In the genomic region with DNA sequence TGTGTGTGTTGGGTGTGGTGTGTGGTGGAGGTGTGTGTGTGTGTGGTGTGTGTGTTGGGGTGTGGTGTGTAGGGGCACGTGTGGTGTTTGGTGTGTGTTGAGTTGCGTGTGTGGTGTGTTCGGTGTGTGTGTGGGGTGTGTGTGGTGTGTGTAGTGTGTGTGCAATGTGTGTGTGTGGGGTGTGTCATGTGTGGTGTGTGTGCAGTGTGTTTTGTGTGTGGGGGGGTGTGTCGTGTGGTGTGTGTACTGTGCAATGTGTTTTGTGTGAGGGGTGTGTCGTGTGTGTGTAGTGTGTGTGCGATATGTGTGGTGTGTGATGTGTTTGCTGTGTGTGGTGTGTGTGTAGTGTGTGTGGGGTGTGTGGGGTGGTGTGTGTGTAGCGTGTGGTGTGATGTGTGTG, we compare ENCODE assay signal across 25 cellular contexts. TPM values are rescaled to one million over a fixed set of nuclear protein-coding genes. Genes with fewer than 3 reads are reported as not detected.
DNase-seq lines count a peak whose midpoint lies in the region; ATAC-seq and TF ChIP-seq lines count a peak whose summit lies in the region.
"Had no signal": no experiment of that assay in that cellular context is flagged by ENCODE, and none has a peak within 500 bp of the region (broad histone marks: within the 10 kb centered on the region; RNA-seq: fewer than 3 reads in every experiment).

No MANE protein-coding gene starts in this region.

- intact Hi-C loops in right cardiac atrium (cut with DNase I), result no loop called here
- intact Hi-C loops in left cardiac atrium (cut with DNase I), result no loop called here
- intact Hi-C loops in activated T-helper 1 cell treated with anti-CD3 and anti-CD28 coated beads, Interleukin-12 subunit alpha, Interleukin-12 subunit beta, Interleukin-2, Interleukin-4 antibody, amounts not matched to agents 30 ng/mL and 10 ng/mL and 1 ng/mL, durations not matched to agents 14 hours and 24 hours and 36 hours (cut with micrococcal nuclease), result no loop called here

- H3K27ac ChIP-seq in right cardiac atrium (ENCODE audit: low read length), result no peak overlapping the region
- H3K27ac ChIP-seq in thymus (ENCODE audit: low read depth), result peak overlapping the region; percentile 26
- H3K27ac ChIP-seq: psoas muscle had no signal

- no peak for TF ChIP-seq POLR2A in erythroblast (IDR thresholded peaks at IDR 0.05; ENCODE audit: low read length)

- H3K4me1 ChIP-seq in right cardiac atrium (ENCODE audit: control insufficient read depth, insufficient read depth, low read length) (no peaks in the 10 kb centered on the region), thymus (ENCODE audit: control insufficient read depth, insufficient read depth, low read length) (peaks cover 76% of the 10 kb centered on the region)

- H3K27me3 ChIP-seq in right cardiac atrium (ENCODE audit: control insufficient read depth, insufficient read depth) (no peaks in the 10 kb centered on the region), thymus (ENCODE audit: control insufficient read depth, insufficient read depth) (no peaks in the 10 kb centered on the region)
- H3K27me3 ChIP-seq: BE2C had no signal

- ATAC-seq in right cardiac atrium (no peak), left cardiac atrium (no peak), GM19455 (IDR thresholded peaks at IDR 0.05; ENCODE audit: unreplicated experiment) (no peak)
- ATAC-seq: psoas muscle, SK-N-SH treated with all-trans-retinoic acid at 6 μM for 48 hours had no signal

- H3K36me3 Mint-ChIP-seq in activated T-helper 1 cell treated with anti-CD3 and anti-CD28 coated beads, Interleukin-12 subunit alpha, Interleukin-12 subunit beta, Interleukin-2, Interleukin-4 antibody, amounts not matched to agents 30 ng/mL and 10 ng/mL and 1 ng/mL, durations not matched to agents 14 hours and 24 hours and 36 hours (ENCODE audit: low read depth), result peaks cover 20% of the 10 kb centered on the region

- peaks cover 47% of the 10 kb centered on the region for H3K36me3 ChIP-seq in thymus (ENCODE audit: control insufficient read depth, insufficient read depth)

- peak in 2 of 3 donors; percentile 0 to 30 for DNase-seq in right cardiac atrium
- no peak for DNase-seq in left cardiac atrium
- DNase-seq in activated T-helper 1 cell treated with anti-CD3 and anti-CD28 coated beads, Interleukin-12 subunit alpha, Interleukin-12 subunit beta, Interleukin-2, Interleukin-4 antibody, amounts not matched to agents 30 ng/mL and 10 ng/mL and 1 ng/mL, durations not matched to agents 14 hours and 24 hours and 36 hours (ENCODE audit: low spot score), result no peak
- DNase-seq in erythroblast (lab: John Stamatoyannopoulos, UW), result peak; percentile 20 to 34
- DNase-seq in kidney tubule cell (ENCODE audit: low spot score), result no peak
- DNase-seq in OCI-M1 (lab: John Stamatoyannopoulos, UW), result no peak
- DNase-seq: activated CD4-positive, alpha-beta T cell treated with anti-CD3 and anti-CD28 coated beads, Interleukin-2, amount 10 ng/mL, durations not matched to agents 24 days and 14 days; amniotic stem cell; BE2C; cortex of kidney; endodermal cell; GF-D8; GOT3; kidney; NCI-H1105 treated with DMSO at 0.1 percent for 48 hours; NCI-H2029; NCI-H345; NCI-H774; substantia nigra had no signal

- H3K4me3 ChIP-seq in right cardiac atrium (ENCODE audit: low read length) (no peak overlapping the region), thymus (ENCODE audit: low read length) (no peak overlapping the region)
- H3K4me3 ChIP-seq: lung, psoas muscle had no signal

- H3K4me3 Mint-ChIP-seq in activated T-helper 1 cell treated with anti-CD3 and anti-CD28 coated beads, Interleukin-12 subunit alpha, Interleukin-12 subunit beta, Interleukin-2, Interleukin-4 antibody, amounts not matched to agents 30 ng/mL and 10 ng/mL and 1 ng/mL, durations not matched to agents 14 hours and 24 hours and 36 hours, result no peak overlapping the region
- H3K4me3 Mint-ChIP-seq: activated CD4-positive, alpha-beta T cell treated with anti-CD3 and anti-CD28 coated beads, Interleukin-2, amount 10 ng/mL, durations not matched to agents 24 days and 14 days; endodermal cell had no signal

- H3K27ac Mint-ChIP-seq in activated T-helper 1 cell treated with anti-CD3 and anti-CD28 coated beads, Interleukin-12 subunit alpha, Interleukin-12 subunit beta, Interleukin-2, Interleukin-4 antibody, amounts not matched to agents 30 ng/mL and 10 ng/mL and 1 ng/mL, durations not matched to agents 14 hours and 24 hours and 36 hours, result peak overlapping the region; percentile 6
- H3K27ac Mint-ChIP-seq: activated CD4-positive, alpha-beta T cell treated with anti-CD3 and anti-CD28 coated beads, Interleukin-2, amount 10 ng/mL, durations not matched to agents 24 days and 14 days; endodermal cell had no signal

- peaks cover 14% of the 10 kb centered on the region for H3K4me1 Mint-ChIP-seq in activated T-helper 1 cell treated with anti-CD3 and anti-CD28 coated beads, Interleukin-12 subunit alpha, Interleukin-12 subunit beta, Interleukin-2, Interleukin-4 antibody, amounts not matched to agents 30 ng/mL and 10 ng/mL and 1 ng/mL, durations not matched to agents 14 hours and 24 hours and 36 hours (ENCODE audit: low read depth)
- H3K4me1 Mint-ChIP-seq: endodermal cell had no signal

- H3K9me3 ChIP-seq in right cardiac atrium (ENCODE audit: control insufficient read depth, low read length), result no peaks in the 10 kb centered on the region
- peaks cover 2% of the 10 kb centered on the region for H3K9me3 ChIP-seq in thymus (ENCODE audit: control insufficient read depth)
- H3K9me3 ChIP-seq: BE2C, psoas muscle had no signal

- WGBS in right cardiac atrium, result 89% methylated on average over 7 of the region's 7 CpGs
- 98% methylated on average over 7 of the region's 7 CpGs for WGBS in thymus

- H3K9me3 Mint-ChIP-seq in activated T-helper 1 cell treated with anti-CD3 and anti-CD28 coated beads, Interleukin-12 subunit alpha, Interleukin-12 subunit beta, Interleukin-2, Interleukin-4 antibody, amounts not matched to agents 30 ng/mL and 10 ng/mL and 1 ng/mL, durations not matched to agents 14 hours and 24 hours and 36 hours, result no peaks in the 10 kb centered on the region
- H3K9me3 Mint-ChIP-seq: activated CD4-positive, alpha-beta T cell treated with anti-CD3 and anti-CD28 coated beads, Interleukin-2, amount 10 ng/mL, durations not matched to agents 24 days and 14 days; endodermal cell had no signal

- H3K27me3 Mint-ChIP-seq in activated T-helper 1 cell treated with anti-CD3 and anti-CD28 coated beads, Interleukin-12 subunit alpha, Interleukin-12 subunit beta, Interleukin-2, Interleukin-4 antibody, amounts not matched to agents 30 ng/mL and 10 ng/mL and 1 ng/mL, durations not matched to agents 14 hours and 24 hours and 36 hours (ENCODE audit: insufficient read depth), result no peaks in the 10 kb centered on the region
- H3K27me3 Mint-ChIP-seq: activated CD4-positive, alpha-beta T cell treated with anti-CD3 and anti-CD28 coated beads, Interleukin-2, amount 10 ng/mL, durations not matched to agents 24 days and 14 days had no signal

RNA-seq across cellular contexts. Expression of gene KPTN, which starts 6.0 kb away (rescaled TPM):
- 1 to 10 TPM; 6.4 to 9.4 (median 7.8) TPM for total RNA-seq in right cardiac atrium
- polyA plus RNA-seq in right cardiac atrium, result 9.9 TPM
- 10 to 100 TPM in 1 of 2 donors, 1 to 10 TPM in 1; 6.9 to 10.5 TPM for total RNA-seq in left cardiac atrium
- total RNA-seq in activated T-helper 1 cell treated with anti-CD3 and anti-CD28 coated beads, Interleukin-12 subunit alpha, Interleukin-12 subunit beta, Interleukin-2, Interleukin-4 antibody, amounts not matched to agents 30 ng/mL and 10 ng/mL and 1 ng/mL, durations not matched to agents 14 hours and 24 hours and 36 hours, result 9.6 and 10.8 TPM in 2 replicates
- 32.2 TPM for polyA plus RNA-seq in thymus

RNA-seq across cellular contexts. Expression of gene SLC8A2, which starts 18.3 kb away (rescaled TPM):
- total RNA-seq in right cardiac atrium (under 1 TPM in 2 of 4 donors, not detected in 2; 0.09 to 0.26 TPM), left cardiac atrium (under 1 TPM in 1 of 2 donors, not detected in 1; 0.15 TPM)
- polyA plus RNA-seq in right cardiac atrium (0.36 TPM), thymus (0.16 TPM)
- total RNA-seq in activated T-helper 1 cell treated with anti-CD3 and anti-CD28 coated beads, Interleukin-12 subunit alpha, Interleukin-12 subunit beta, Interleukin-2, Interleukin-4 antibody, amounts not matched to agents 30 ng/mL and 10 ng/mL and 1 ng/mL, durations not matched to agents 14 hours and 24 hours and 36 hours, result 0.05 TPM in 1 of 2 replicates, not detected in the other
- total RNA-seq: activated CD4-positive, alpha-beta T cell treated with anti-CD3 and anti-CD28 coated beads, Interleukin-2, amount 10 ng/mL, durations not matched to agents 24 days and 14 days had no signal
- polyA plus RNA-seq: fibroblast of lung had no signal

RNA-seq across cellular contexts. Expression of gene NAPA, which starts 24.8 kb away (rescaled TPM):
- total RNA-seq in right cardiac atrium (100 to 1,000 TPM in 3 of 4 donors, 10 to 100 TPM in 1; 91.7 to 111 (median 105) TPM), left cardiac atrium (100 to 1,000 TPM in 1 of 2 donors, 10 to 100 TPM in 1; 92.7 to 113 TPM)
- polyA plus RNA-seq in right cardiac atrium (102 TPM), thymus (89.2 TPM)
- 66.4 and 68.7 TPM in 2 replicates for total RNA-seq in activated T-helper 1 cell treated with anti-CD3 and anti-CD28 coated beads, Interleukin-12 subunit alpha, Interleukin-12 subunit beta, Interleukin-2, Interleukin-4 antibody, amounts not matched to agents 30 ng/mL and 10 ng/mL and 1 ng/mL, durations not matched to agents 14 hours and 24 hours and 36 hours

Comparison
In these comparisons a context has a peak if more than half of its experiments do, and no peak if none do; other contexts are left out.
1. DNase-seq: peak in right cardiac atrium (2 of 3) and erythroblast (2 of 2); none in left cardiac atrium (single experiment), activated T-helper 1 cell treated with anti-CD3 and anti-CD28 coated beads, Interleukin-12 subunit alpha, Interleukin-12 subunit beta, Interleukin-2, Interleukin-4 antibody, amounts not matched to agents 30 ng/mL and 10 ng/mL and 1 ng/mL, durations not matched to agents 14 hours and 24 hours and 36 hours (single experiment), kidney tubule cell (single experiment) and OCI-M1 (single experiment).